In the genomic region with DNA sequence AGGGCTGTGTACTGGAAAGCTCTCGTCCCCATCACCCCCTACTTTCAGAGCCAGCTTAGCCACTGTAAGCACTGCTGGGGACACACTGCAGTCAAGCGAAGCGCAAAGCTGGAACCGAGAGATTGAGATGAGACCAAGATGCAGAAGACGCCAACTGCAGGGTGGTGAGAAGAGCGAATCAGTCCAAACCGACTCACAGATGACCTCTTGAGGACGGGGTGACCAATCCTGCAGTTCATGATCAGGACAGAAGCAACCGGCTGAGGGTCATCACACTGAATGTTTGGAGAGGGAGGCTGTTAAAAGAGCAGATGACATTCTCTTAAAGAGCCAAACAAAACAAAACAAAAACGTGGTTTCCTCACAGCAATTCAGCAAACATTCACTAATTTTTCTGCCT, we compare ENCODE assay signal across 10 cellular contexts. TPM values are rescaled to one million over a fixed set of nuclear protein-coding genes. Genes with fewer than 3 reads are reported as not detected.
DNase-seq lines count a peak whose midpoint lies in the region; ATAC-seq, FAIRE-seq and TF ChIP-seq lines count a peak whose summit lies in the region.
"Had no signal": no experiment of that assay in that cellular context is flagged by ENCODE, and none has a peak within 500 bp of the region (broad histone marks: within the 10 kb centered on the region; RNA-seq: fewer than 3 reads in every experiment).

No MANE protein-coding gene starts in this region.

- H3K27me3 ChIP-seq in H1 (replicated peaks in 1 of 4; ENCODE audit: control insufficient read depth in 3 of 4, extremely low read depth in 1 of 4, insufficient read depth in 3 of 4, low read length in 3 of 4) = no peaks in the 10 kb centered on the region
- H3K27me3 ChIP-seq in spleen (replicated peaks in 1 of 7) = no peaks in the 10 kb centered on the region

- H2BK20ac ChIP-seq in H1 (ENCODE audit: low read length) = 0 out of 2 replicates have a peak overlapping the region, but pooled peaks have one; percentile 34

- H2BK15ac ChIP-seq in H1 (ENCODE audit: low read length) = no peak overlapping the region

- H3K14ac ChIP-seq in H1 (ENCODE audit: insufficient read length) = no peak overlapping the region

- CTCF ChIA-PET in H1 (lab: Charles Lee; ENCODE audit: partially characterized antibody) = interaction anchor here (0.6 to 7.6 kb wide), 10 partner anchors 9 to 169 kb away, joined by 3 to 81 read pairs (median 3); no protein-coding TSS in a partner anchor

- H2AK5ac ChIP-seq in H1 (ENCODE audit: low read depth, low read length) = no peak overlapping the region

- H4K20me1 ChIP-seq in H1 (replicated peaks in 1 of 2; ENCODE audit: control insufficient read depth in 1 of 2, insufficient read depth in 2 of 2, low read length in 2 of 2) = peaks cover 0 to 1% of the 10 kb centered on the region in 2 experiments

- peak; percentile 80 for ATAC-seq in GM18517 (IDR thresholded peaks at IDR 0.05; ENCODE audit: unreplicated experiment)
- ATAC-seq in HG03378 (IDR thresholded peaks at IDR 0.05; ENCODE audit: unreplicated experiment) = peak; percentile 66
- ATAC-seq in GM18870 (IDR thresholded peaks at IDR 0.05; ENCODE audit: unreplicated experiment) = no peak

- H3K79me1 ChIP-seq in H1 (ENCODE audit: low read depth, low read length) = 0 out of 2 replicates have a peak, but pooled peaks cover 2% of the 10 kb centered on the region

- no peak overlapping the region for H3K23ac ChIP-seq in H1 (ENCODE audit: insufficient read length)

- H3K4me1 ChIP-seq in H1 (replicated peaks in 1 of 4; ENCODE audit: control insufficient read depth in 3 of 4, insufficient read depth in 4 of 4, low read length in 3 of 4) (peaks cover 0 to 6% (median 0%) of the 10 kb centered on the region in 4 experiments; a peak in 2 of 7 replicates), spleen (peaks cover 3 to 54% (median 26%) of the 10 kb centered on the region in 6 donors)

- no peak overlapping the region for H3K9ac ChIP-seq in H1 (replicated peaks in 1 of 4; ENCODE audit: extremely low read depth in 1 of 4, low read depth in 3 of 4, low read length in 3 of 4)

- H3K56ac ChIP-seq in H1 (replicated peaks; ENCODE audit: insufficient read length, low read depth, low read length) = no peak overlapping the region

- peaks cover 0 to 7% of the 10 kb centered on the region in 2 experiments; a peak in 2 of 4 replicates for H3K79me2 ChIP-seq in H1 (ENCODE audit: control insufficient read depth in 1 of 2, insufficient read depth in 2 of 2, low read length in 2 of 2)

- no peak overlapping the region for H3K4ac ChIP-seq in H1 (replicated peaks; ENCODE audit: insufficient read length, low read depth, low read length)

- TF ChIP-seq POLR2A in H1 (IDR thresholded peaks at IDR 0.05; ENCODE audit: control extremely low read depth in 1 of 2, low read depth in 2 of 2, low read length in 2 of 2) (no peak), spleen (IDR thresholded peaks at IDR 0.05) (no peak)

- intact Hi-C loops in spleen (cut with DNase I; ENCODE audit: low total_unique reads) = loop anchor here (10.0 kb wide), 1 partner anchor 47 kb away; no protein-coding TSS in a partner anchor

- H2BK5ac ChIP-seq in H1 (ENCODE audit: low read depth, low read length) = no peak overlapping the region

- no peak overlapping the region for H3K18ac ChIP-seq in H1 (ENCODE audit: extremely low read depth, low read length)

- no peaks in the 10 kb centered on the region for H3K23me2 ChIP-seq in H1 (ENCODE audit: low read depth, low read length)

- WGBS in H1 (ENCODE audit: extremely low coverage in 1 of 2, insufficient coverage in 1 of 2, insufficient read length in 1 of 2, insufficient replicate concordance in 2 of 2, low coverage in 1 of 2, low lambda C conversion rate in 2 of 2, missing lambda C conversion rate in 1 of 2), 2 experiments = 79% methylated on average over 10 of the region's 10 CpGs; no CpG with 5 or more reads in 1 of the 2 experiments
- 43 to 79% (median 55%) methylated on average over 10 of the region's 10 CpGs for WGBS in spleen, 5 donors

- H3K36me3 ChIP-seq in H1 (ENCODE audit: control insufficient read depth in 2 of 4, insufficient read depth in 4 of 4, low read length in 3 of 4) = peaks cover 0 to 8% (median 4%) of the 10 kb centered on the region in 4 experiments; a peak in 4 of 8 replicates
- H3K36me3 ChIP-seq in spleen = peaks cover 0 to 7% (median 0%) of the 10 kb centered on the region in 6 donors
- H3K36me3 ChIP-seq: tibial artery had no signal

- no peak overlapping the region for H3K4me3 ChIP-seq in H1 (ENCODE audit: extremely low read depth in 1 of 4, insufficient read depth in 2 of 4, low read depth in 3 of 4, low read length in 4 of 4)
- no peak overlapping the region for H3K4me3 ChIP-seq in spleen
- H3K4me3 ChIP-seq: lung, tibial artery had no signal

- TF ChIP-seq CTCF in H1 (IDR thresholded peaks at IDR 0.05; ENCODE audit: control extremely low read depth in 1 of 3, insufficient read depth in 1 of 3, low read depth in 1 of 3, low read length in 3 of 3) (no peak), spleen (IDR thresholded peaks at IDR 0.05 in 8 of 11, conservative IDR thresholded peaks at IDR 0.05 in 3 of 11) (peak in 6 of 11 experiments; percentile 13 to 32 (median 22))

- no peak overlapping the region for H4K8ac ChIP-seq in H1 (ENCODE audit: extremely low read depth, insufficient read depth, low read length)

- no peak overlapping the region for H3K4me2 ChIP-seq in H1 (ENCODE audit: insufficient read depth in 1 of 2, low read depth in 2 of 2, low read length in 2 of 2)

- DNase-seq in H1 (ENCODE audit: low read depth in 1 of 2, low spot score in 2 of 2) (no peak), spleen (no peak), activated T-cell treated with anti-CD3 and anti-CD28 coated beads for 4 hours (no peak), islet precursor cell (no peak)
- DNase-seq: NCI-H1930, tibial artery had no signal

- no peak overlapping the region for H2BK120ac ChIP-seq in H1 (replicated peaks; ENCODE audit: low read depth, low read length)

- H4K91ac ChIP-seq in H1 (replicated peaks; ENCODE audit: insufficient read length, low read length) = no peak overlapping the region

- no peak for TF ChIP-seq EP300 in H1 (IDR thresholded peaks at IDR 0.05; ENCODE audit: borderline replicate concordance in 1 of 2, low read depth in 2 of 2, low read length in 2 of 2)

- no peak overlapping the region for H2AFZ ChIP-seq in H1 (ENCODE audit: low read length)

- H4K5ac ChIP-seq in H1 (ENCODE audit: insufficient read length, low read depth, low read length) = no peak overlapping the region

- H3K9me3 ChIP-seq in H1 (ENCODE audit: insufficient read depth in 2 of 2, low read depth in 1 of 2, low read length in 1 of 2) = no peaks in the 10 kb centered on the region
- H3K9me3 ChIP-seq in spleen = no peaks in the 10 kb centered on the region
- H3K9me3 ChIP-seq: tibial artery had no signal

- POLR2A ChIA-PET in H1 (lab: Charles Lee; ENCODE audit: partially characterized antibody) = interaction anchor here (0.6 to 1.6 kb wide), 3 partner anchors 9 to 99 kb away, joined by 3 to 5 read pairs (median 3); a partner anchor contains a TSS

- no peak for FAIRE-seq in H1 (lab: Jason Lieb, UNC)

- TF ChIP-seq RAD21 in H1 (IDR thresholded peaks at IDR 0.05 in 1 of 2, conservative IDR thresholded peaks at IDR 0.05 in 1 of 2; ENCODE audit: low read depth in 2 of 2, low read length in 2 of 2) = no peak; a peak in 1 of 4 replicates

- 0 out of 2 replicates have a peak overlapping the region, but pooled peaks have one; percentile 60 for H2BK12ac ChIP-seq in H1 (ENCODE audit: low read depth, low read length)

- H3K27ac ChIP-seq in H1 (ENCODE audit: low read depth, low read length) (no peak overlapping the region), spleen (peak overlapping the region in 6 of 8 donors; percentile 43 to 68 (median 57))
- H3K27ac ChIP-seq: tibial artery had no signal

TF ChIP-seq in H1, 55 proteins besides CTCF, POLR2A, EP300 and RAD21:
- no peak for TF ChIP-seq SIX5 (IDR thresholded peaks at IDR 0.05; ENCODE audit: low read depth, low read length)
- TF ChIP-seq GTF2F1 (IDR thresholded peaks at IDR 0.05; ENCODE audit: borderline replicate concordance, low read depth, low read length) = no peak
- no peak for TF ChIP-seq KDM5A (IDR thresholded peaks at IDR 0.05; ENCODE audit: low read length)
- no peak for TF ChIP-seq PHF8 (conservative IDR thresholded peaks at IDR 0.05; ENCODE audit: low read depth, low read length)
- no peak for TF ChIP-seq KDM4A (IDR thresholded peaks at IDR 0.05; ENCODE audit: low read depth, low read length, severe bottlenecking)
- TF ChIP-seq RBBP5 (IDR thresholded peaks at IDR 0.05; ENCODE audit: borderline replicate concordance, low read depth, low read length) = no peak

RNA-seq across cellular contexts. Expression of a gene that starts 8.5 kb away (rescaled TPM):
- 29.4 and 29.5 TPM in 2 replicates for total RNA-seq in H1 (2021; fragmentation: NEBNext Ultra II Directional; extraction: Animal tissue kit (Norgen Biotek cat#: 25700))
- polyA plus RNA-seq in H1 (2011; rRNA removed) = 7.8 and 12.0 TPM in 2 replicates
- 10.7 TPM for polyA plus RNA-seq in H1 (2011; cell fraction: cytosol; rRNA removed)
- 9.1 TPM for polyA plus RNA-seq in H1 (2011; cell fraction: nucleus; rRNA removed)
- polyA plus RNA-seq in H1 (2012, experiment 1 of 2) = 13.2 to 14.6 TPM (median 13.7 TPM) in 4 replicates
- 12.1 TPM for polyA plus RNA-seq in H1 (2012, experiment 2 of 2)
- polyA plus RNA-seq in H1 (2013, experiment 1 of 2) = 15.4 TPM
- polyA plus RNA-seq in H1 (2013, experiment 2 of 2) = 15.4 TPM
- 22.0 and 22.5 TPM in 2 replicates for polyA minus RNA-seq in H1 (2011; rRNA and poly(A)+ RNA removed)
- 20.5 TPM for polyA minus RNA-seq in H1 (2011; cell fraction: cytosol; rRNA and poly(A)+ RNA removed)
- 18.7 TPM for polyA minus RNA-seq in H1 (2011; cell fraction: nucleus; rRNA and poly(A)+ RNA removed)
- total RNA-seq in spleen = 1 to 10 TPM; 1.5 to 4.7 (median 2.6) TPM
- 1 to 10 TPM in 2 of 3 donors, under 1 TPM in 1; 0.74 to 2.5 (median 1.8) TPM for polyA plus RNA-seq in spleen

RNA-seq across cellular contexts. Expression of a gene that starts 36.2 kb away (rescaled TPM):
- 15.5 and 15.6 TPM in 2 replicates for total RNA-seq in H1 (2021; fragmentation: NEBNext Ultra II Directional; extraction: Animal tissue kit (Norgen Biotek cat#: 25700))
- polyA plus RNA-seq in H1 (2011; rRNA removed) = 12.0 and 14.2 TPM in 2 replicates
- polyA plus RNA-seq in H1 (2011; cell fraction: cytosol; rRNA removed) = 11.7 TPM
- polyA plus RNA-seq in H1 (2011; cell fraction: nucleus; rRNA removed) = 16.5 TPM
- polyA plus RNA-seq in H1 (2012, experiment 1 of 2) = 12.6 to 18.3 TPM (median 15.5 TPM) in 4 replicates
- polyA plus RNA-seq in H1 (2012, experiment 2 of 2) = 17.0 TPM
- 9.6 TPM for polyA plus RNA-seq in H1 (2013, experiment 1 of 2)
- polyA plus RNA-seq in H1 (2013, experiment 2 of 2) = 10.6 TPM
- 11.4 and 14.2 TPM in 2 replicates for polyA minus RNA-seq in H1 (2011; rRNA and poly(A)+ RNA removed)
- 6.0 TPM for polyA minus RNA-seq in H1 (2011; cell fraction: cytosol; rRNA and poly(A)+ RNA removed)
- polyA minus RNA-seq in H1 (2011; cell fraction: nucleus; rRNA and poly(A)+ RNA removed) = 6.3 TPM
- 100 to 1,000 TPM in 6 of 7 donors, 10 to 100 TPM in 1; 62.5 to 185 (median 143) TPM for total RNA-seq in spleen
- 100 to 1,000 TPM; 276 to 313 (median 280) TPM for polyA plus RNA-seq in spleen

Comparison
In these comparisons a context has a peak if more than half of its experiments do, and no peak if none do; other contexts are left out.
1. CTCF ChIP-seq: peak in spleen (6 of 11); none in H1 (0 of 3).